In the genomic region with DNA sequence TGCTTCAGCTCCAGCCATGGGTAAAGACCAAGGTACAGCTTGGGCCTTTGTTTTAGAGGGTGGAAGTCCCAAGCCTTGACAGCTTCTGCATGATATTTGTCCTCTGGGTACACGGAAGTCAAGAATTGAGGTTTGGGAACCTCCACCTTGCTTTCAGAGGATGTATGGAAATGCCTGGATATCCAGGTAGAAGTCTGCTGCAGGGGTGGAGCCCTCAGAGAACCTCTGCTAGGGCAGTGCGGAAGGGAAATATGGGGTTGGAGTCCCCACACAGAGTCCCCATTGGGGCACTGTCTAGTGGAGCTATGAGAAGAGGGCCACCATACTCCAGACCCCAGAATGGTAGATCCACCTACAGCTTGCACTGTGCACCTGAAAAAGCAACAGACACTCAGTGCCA, we compare ENCODE assay signal across 28 cellular contexts. TPM values are rescaled to one million over a fixed set of nuclear protein-coding genes. Genes with fewer than 3 reads are reported as not detected.
"Had no signal": no experiment of that assay in that cellular context is flagged by ENCODE, and none has a peak within 500 bp of the region (broad histone marks: within the 10 kb centered on the region; RNA-seq: fewer than 3 reads in every experiment).

No MANE protein-coding gene starts in this region.

- H3K27ac ChIP-seq: coronary artery, dorsolateral prefrontal cortex, epithelial cell of prostate, esophagus squamous epithelium, gastrocnemius medialis, heart right ventricle, left lung, lower lobe of right lung had no signal

- ATAC-seq: esophagus mucosa; gastrocnemius medialis; heart right ventricle; left colon; left lung; left ventricle myocardium superior; lower lobe of right lung; naive thymus-derived CD4-positive, alpha-beta T cell had no signal

- DNase-seq: dermis blood vessel endothelial cell; dorsolateral prefrontal cortex; effector CD4-positive, alpha-beta T cell; effector memory CD4-positive, alpha-beta T cell; erythroblast; esophagus squamous epithelium; foreskin fibroblast; foreskin melanocyte; gastrocnemius medialis; glutamatergic neuron; head of caudate nucleus; heart right ventricle; hippocampal formation; left colon; left lung; left ventricle myocardium superior; lower lobe of right lung; mesenchymal stem cell; midbrain; naive thymus-derived CD4-positive, alpha-beta T cell had no signal

- H3K36me3 ChIP-seq: esophagus squamous epithelium, gastrocnemius medialis, heart right ventricle, left lung, lower lobe of right lung had no signal

- H3K4me3 ChIP-seq: coronary artery, dorsolateral prefrontal cortex, esophagus squamous epithelium, gastrocnemius medialis, heart right ventricle, left lung, lower lobe of right lung had no signal

- H3K27me3 ChIP-seq: dorsolateral prefrontal cortex, esophagus squamous epithelium, gastrocnemius medialis, heart right ventricle, left lung had no signal

- H3K4me1 ChIP-seq: esophagus squamous epithelium, gastrocnemius medialis, left lung, lower lobe of right lung had no signal

- FAIRE-seq: colon, endometrium, islet of Langerhans, keratinocyte had no signal

- H3K9me3 ChIP-seq: gastrocnemius medialis, lower lobe of right lung had no signal

RNA-seq across cellular contexts. Expression of a gene that starts 23.0 kb away (rescaled TPM):
- total RNA-seq: dermis blood vessel endothelial cell, lung microvascular endothelial cell had no signal
- polyA plus RNA-seq: naive thymus-derived CD4-positive, alpha-beta T cell had no signal
